In genomic region chr4:48578132-48578964, GRCh38 we compare ENCODE assay signal across 8 cellular contexts.
A peak's percentile ranks its signal among the peaks of the same experiment; 100 is the strongest.
DNase-seq lines count a peak whose midpoint lies in the region; ATAC-seq and TF ChIP-seq lines count a peak whose summit lies in the region.

No MANE protein-coding gene starts in this region.

- H3K27ac ChIP-seq in adrenal gland: no peak overlapping the region

- H3K36me3 ChIP-seq in adrenal gland (replicated peaks in 1 of 2): peaks cover 0 to 16% of the 10 kb centered on the region in 2 donors

- peak; percentile 71 to 98 (median 93) for TF ChIP-seq CTCF in adrenal gland (IDR thresholded peaks at IDR 0.05)

- TF ChIP-seq POLR2A in adrenal gland (IDR thresholded peaks at IDR 0.05): no peak

- peak; percentile 70 for ATAC-seq in GM21737 (IDR thresholded peaks at IDR 0.05; ENCODE audit: unreplicated experiment)
- peak; percentile 89 for ATAC-seq in left ventricle myocardium superior
- ATAC-seq in HG03097 (IDR thresholded peaks at IDR 0.05; ENCODE audit: low FRiP score, unreplicated experiment): no peak

- intact Hi-C loops in adrenal gland (cut with DNase I) (loop anchor here (10.0 kb wide), 2 partner anchors 196 to 386 kb away; no protein-coding TSS in a partner anchor), left ventricle myocardium superior (cut with micrococcal nuclease) (loop anchor here (5.0 kb wide), 1 partner anchor 104 kb away; no protein-coding TSS in a partner anchor)

- WGBS in adrenal gland, 4 donors: 2 to 8% (median 5%) methylated on average over 3 of the region's 3 CpGs

- DNase-seq in GM03348 (ENCODE audit: low spot score) (peak; percentile 74), LHCN-M2 (ENCODE audit: low read depth) (peak; percentile 67), RPMI7951 (ENCODE audit: low read depth) (peak; percentile 56), adrenal gland (peak; percentile 71 to 87 (median 74)), left ventricle myocardium superior (no peak), retina (peak; percentile 63)

- H3K27me3 ChIP-seq in adrenal gland: no peaks in the 10 kb centered on the region

- no peaks in the 10 kb centered on the region for H3K9me3 ChIP-seq in adrenal gland (replicated peaks in 1 of 3)

- H3K4me3 ChIP-seq in adrenal gland: no peak overlapping the region

- no peaks in the 10 kb centered on the region for H3K4me1 ChIP-seq in adrenal gland (replicated peaks in 1 of 2)
